8 cellular contexts compared by ENCODE assay signal in the genomic region with DNA sequence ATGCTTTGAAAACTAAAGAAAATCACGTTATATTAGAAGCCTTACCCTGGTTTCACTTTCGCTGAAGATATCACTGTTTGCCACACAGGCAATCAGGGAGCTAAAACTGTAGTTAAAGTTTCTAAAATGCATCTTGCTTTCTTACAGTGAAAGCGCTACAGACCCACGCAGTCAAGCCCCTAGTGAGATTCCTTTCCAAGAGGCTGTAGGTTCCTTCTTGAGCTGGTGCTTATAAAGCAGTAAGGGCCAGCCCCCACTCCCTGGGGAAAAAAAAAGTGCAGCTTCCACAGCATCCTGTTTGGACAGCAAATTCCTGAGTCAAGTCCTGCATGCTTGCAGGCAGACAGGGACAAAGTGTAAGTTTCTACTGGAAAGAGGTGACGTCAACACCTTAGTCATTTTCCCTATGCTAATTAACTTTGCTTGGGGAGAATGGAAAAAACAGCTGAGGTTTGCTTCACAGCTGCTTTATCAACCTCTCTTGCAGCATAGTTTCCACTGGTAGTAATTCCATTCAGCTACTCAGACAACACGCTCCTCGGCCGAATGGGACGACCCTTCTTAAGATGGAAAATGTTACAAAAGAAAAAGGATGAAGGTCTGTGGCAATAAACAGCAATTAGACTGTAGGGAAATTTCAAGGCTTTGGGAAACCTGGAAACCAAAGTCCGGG. TPM values are rescaled to one million over a fixed set of nuclear protein-coding genes. Genes with fewer than 3 reads are reported as not detected.
DNase-seq lines count a peak whose midpoint lies in the region; ATAC-seq and TF ChIP-seq lines count a peak whose summit lies in the region.

No MANE protein-coding gene starts in this region.

- H3K27ac ChIP-seq in naive thymus-derived CD4-positive, alpha-beta T cell (ENCODE audit: low read depth, low read length) = peak overlapping the region; percentile 36
- H3K27ac ChIP-seq in suprapubic skin = peak overlapping the region; percentile 81

- TF ChIP-seq POLR2A in suprapubic skin (IDR thresholded peaks at IDR 0.05) = no peak

- peak overlapping the region; percentile 44 to 80 (median 65) for H3K4me3 Mint-ChIP-seq in naive thymus-derived CD4-positive, alpha-beta T cell

- POLR2A ChIA-PET in naive thymus-derived CD4-positive, alpha-beta T cell (lab: Charles Lee) = no interaction called here

- H3K4me3 ChIP-seq in GM08714 (ENCODE audit: low read length) (peak overlapping the region; percentile 37; the same call in 1 of the 2 replicates), suprapubic skin (peak overlapping the region; percentile 40)
- H3K4me3 ChIP-seq in naive thymus-derived CD4-positive, alpha-beta T cell (ENCODE audit: low read length) = peak overlapping the region; percentile 40

- 4% methylated on average over 10 of the region's 10 CpGs for WGBS in suprapubic skin

- peak; percentile 49 for TF ChIP-seq EP300 in suprapubic skin (IDR thresholded peaks at IDR 0.05)

- DNase-seq in HuH-7 (ENCODE audit: low spot score) = peak; percentile 66
- peak; percentile 22 for DNase-seq in activated T-cell treated with anti-CD3 and anti-CD28 coated beads, Interleukin-2, amount 50 U/mL, for 1 hour
- DNase-seq in fibroblast of gingiva (ENCODE audit: low read depth) = peak; percentile 100
- peak in 3 of 9 donors; percentile 2 to 44 (median 10) for DNase-seq in naive thymus-derived CD4-positive, alpha-beta T cell
- DNase-seq in suprapubic skin (ENCODE audit: low spot score in 2 of 2) = peak; percentile 78 to 89
- no peak for DNase-seq in GDM1 (lab: John Stamatoyannopoulos, UW)
- no peak for DNase-seq in NCI-H2081 (lab: John Stamatoyannopoulos, UW)

- peaks cover 0 to 14% (median 10%) of the 10 kb centered on the region in 7 donors for H3K4me1 Mint-ChIP-seq in naive thymus-derived CD4-positive, alpha-beta T cell

- H3K27me3 ChIP-seq in naive thymus-derived CD4-positive, alpha-beta T cell (ENCODE audit: control insufficient read depth in 2 of 2, insufficient read depth in 2 of 2, low read length in 2 of 2) = no peaks in the 10 kb centered on the region
- H3K27me3 ChIP-seq in suprapubic skin = no peaks in the 10 kb centered on the region

- CTCF ChIA-PET in naive thymus-derived CD4-positive, alpha-beta T cell (lab: Charles Lee) = no interaction called here

- no peaks in the 10 kb centered on the region for H3K27me3 Mint-ChIP-seq in naive thymus-derived CD4-positive, alpha-beta T cell

- peaks cover 0 to 4% (median 0%) of the 10 kb centered on the region in 3 experiments for H3K36me3 ChIP-seq in naive thymus-derived CD4-positive, alpha-beta T cell (ENCODE audit: control insufficient read depth in 2 of 3, insufficient read depth in 3 of 3, low read length in 3 of 3)
- H3K36me3 ChIP-seq in suprapubic skin = no peaks in the 10 kb centered on the region

- intact Hi-C loops in naive thymus-derived CD4-positive, alpha-beta T cell (cut with micrococcal nuclease) = no loop called here

- peaks cover 0 to 4% (median 0%) of the 10 kb centered on the region in 3 experiments for H3K9me3 ChIP-seq in naive thymus-derived CD4-positive, alpha-beta T cell (ENCODE audit: control insufficient read depth in 2 of 3, low read length in 3 of 3)
- H3K9me3 ChIP-seq in suprapubic skin = no peaks in the 10 kb centered on the region

- no peaks in the 10 kb centered on the region for H3K4me1 ChIP-seq in naive thymus-derived CD4-positive, alpha-beta T cell (ENCODE audit: control insufficient read depth in 2 of 2, insufficient read depth in 2 of 2, low read length in 2 of 2)
- peaks cover 54% of the 10 kb centered on the region for H3K4me1 ChIP-seq in suprapubic skin

- TF ChIP-seq CTCF in suprapubic skin (IDR thresholded peaks at IDR 0.05) = no peak

- ATAC-seq in naive thymus-derived CD4-positive, alpha-beta T cell = no peak

- peaks cover 0 to 10% (median 4%) of the 10 kb centered on the region in 5 donors for H3K36me3 Mint-ChIP-seq in naive thymus-derived CD4-positive, alpha-beta T cell

- peaks cover 0 to 17% (median 4%) of the 10 kb centered on the region in 11 donors for H3K9me3 Mint-ChIP-seq in naive thymus-derived CD4-positive, alpha-beta T cell

- H3K27ac Mint-ChIP-seq in naive thymus-derived CD4-positive, alpha-beta T cell = peak overlapping the region in 8 of 9 donors; percentile 11 to 86 (median 73)

RNA-seq across cellular contexts. Expression of a gene that starts 14.7 kb away (rescaled TPM):
- 1 to 10 TPM in 1 of 5 experiments, under 1 TPM in 4; 0.24 to 9.2 (median 0.49) TPM for total RNA-seq in naive thymus-derived CD4-positive, alpha-beta T cell
- polyA plus RNA-seq in naive thymus-derived CD4-positive, alpha-beta T cell = not detected
- 1 to 10 TPM in 1 of 4 donors, under 1 TPM in 3; 0.34 to 1.7 (median 0.58) TPM for total RNA-seq in suprapubic skin

Comparison
In these comparisons a context has a peak if more than half of its experiments do, and no peak if none do; other contexts are left out.
1. DNase-seq: peak in HuH-7 (single experiment), activated T-cell treated with anti-CD3 and anti-CD28 coated beads, Interleukin-2, amount 50 U/mL, for 1 hour (single experiment), fibroblast of gingiva (single experiment) and suprapubic skin (2 of 2); none in GDM1 (single experiment) and NCI-H2081 (0 of 2).
2. Peak in every context shown above with its lines, with median percentiles within 50 percentile points of each other: H3K4me3 ChIP-seq.